Comparison of ENCODE assay signal across 7 cellular contexts in the genomic region with DNA sequence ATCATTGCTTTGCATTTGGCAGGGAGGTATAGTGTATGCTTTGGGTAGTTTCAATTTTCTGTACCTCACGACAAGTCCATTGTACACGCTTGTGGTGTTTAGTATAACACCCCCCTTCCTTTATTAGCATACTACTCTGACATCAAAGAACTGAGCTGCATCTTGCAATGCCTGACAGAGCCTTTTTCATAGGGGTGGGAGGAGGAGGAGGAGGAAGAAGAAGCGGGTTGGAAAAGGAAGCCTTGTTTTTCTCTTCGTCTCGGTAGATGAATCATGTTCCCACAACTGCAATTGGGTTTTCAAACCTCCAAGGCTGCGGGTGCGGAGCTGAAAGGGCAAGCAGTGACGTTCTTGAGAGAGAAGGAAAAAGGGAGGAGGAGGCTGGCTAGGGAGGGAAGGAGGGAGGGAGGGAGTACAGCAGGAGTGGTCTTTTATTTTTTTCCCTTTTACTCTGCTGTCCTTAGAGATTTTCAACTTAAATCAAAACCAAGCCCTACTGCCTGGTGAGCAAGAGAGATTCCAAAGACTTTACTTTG.
DNase-seq lines count a peak whose midpoint lies in the region; ATAC-seq lines count a peak whose summit lies in the region.

No MANE protein-coding gene starts in this region.

- H3K4me1 ChIP-seq in neuron (ENCODE audit: insufficient read depth, low read length) = peaks cover 47% of the 10 kb centered on the region

- no peaks in the 10 kb centered on the region for H3K9me3 ChIP-seq in neuron (ENCODE audit: low read length)

- DNase-seq in KBM-7 = peak; percentile 84
- DNase-seq in activated T-cell treated with anti-CD3 and anti-CD28 coated beads for 4 hours = peak; percentile 40
- peak; percentile 99 for DNase-seq in fibroblast of peridontal ligament (ENCODE audit: extremely low read depth)
- peak; percentile 99 for DNase-seq in stromal cell of bone marrow (ENCODE audit: low read depth)
- no peak for DNase-seq in cortex of kidney (lab: John Stamatoyannopoulos, UW)

- in situ Hi-C loops in KBM-7 (cut with MboI; ENCODE audit: low pct_unique_long_range_greater_than_20kb, low sequenced_read_pairs) = no loop called here

- H3K4me3 ChIP-seq in neuron (ENCODE audit: low read length) = peak overlapping the region; percentile 37

- ATAC-seq in GM19455 (IDR thresholded peaks at IDR 0.05; ENCODE audit: unreplicated experiment) = peak; percentile 56

- H3K36me3 ChIP-seq in neuron (ENCODE audit: insufficient read depth, low read length) = no peaks in the 10 kb centered on the region

- no peaks in the 10 kb centered on the region for H3K27me3 ChIP-seq in neuron (ENCODE audit: insufficient read depth, low read length)

- H2AFZ ChIP-seq in neuron (ENCODE audit: low read depth, low read length) = peak overlapping the region; percentile 37
